9 cellular contexts compared by ENCODE assay signal in the genomic region with DNA sequence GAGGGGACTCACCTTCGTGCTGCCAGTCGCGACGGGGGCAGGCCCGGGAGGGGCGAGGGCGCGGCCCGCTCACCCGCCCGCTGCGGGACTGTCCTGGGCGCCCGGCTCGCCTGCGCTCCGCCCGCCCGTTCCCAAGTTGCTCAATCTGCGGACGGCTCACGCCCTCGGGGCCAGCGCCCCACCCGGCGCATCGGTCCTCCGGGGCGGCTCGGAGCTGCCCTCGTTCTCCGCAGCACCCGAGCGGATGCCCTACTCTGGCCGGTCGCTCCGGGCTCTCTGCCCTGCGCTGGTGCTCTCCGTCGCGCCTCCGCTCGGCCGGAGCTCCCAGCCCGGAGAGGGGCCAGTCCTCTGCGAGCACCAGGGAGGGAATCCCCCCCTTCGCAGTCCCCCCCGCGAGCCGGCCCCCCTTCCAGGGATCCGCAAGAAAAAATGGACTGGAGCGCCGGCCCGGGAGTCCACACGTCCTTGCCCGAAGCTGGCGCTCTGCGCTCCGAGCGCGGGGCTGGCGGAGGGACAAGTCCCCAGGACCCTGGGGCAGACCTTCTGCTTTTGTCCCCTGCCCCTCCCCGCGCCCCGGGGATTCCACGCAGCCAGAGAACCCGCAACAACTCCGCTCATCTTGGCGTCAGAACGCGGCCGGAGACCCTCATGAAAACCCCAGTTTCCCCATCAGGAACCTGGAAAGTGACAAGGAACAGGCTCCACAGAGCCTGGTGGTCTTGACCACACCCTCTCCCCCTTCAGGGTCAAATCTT. TPM values are rescaled to one million over a fixed set of nuclear protein-coding genes. Genes with fewer than 3 reads are reported as not detected.
A peak's percentile ranks its signal among the peaks of the same experiment; 100 is the strongest.
DNase-seq lines count a peak whose midpoint lies in the region; ATAC-seq and TF ChIP-seq lines count a peak whose summit lies in the region.
"Had no signal": no experiment of that assay in that cellular context is flagged by ENCODE, and none has a peak within 500 bp of the region (broad histone marks: within the 10 kb centered on the region; RNA-seq: fewer than 3 reads in every experiment).

A gene with protein sequence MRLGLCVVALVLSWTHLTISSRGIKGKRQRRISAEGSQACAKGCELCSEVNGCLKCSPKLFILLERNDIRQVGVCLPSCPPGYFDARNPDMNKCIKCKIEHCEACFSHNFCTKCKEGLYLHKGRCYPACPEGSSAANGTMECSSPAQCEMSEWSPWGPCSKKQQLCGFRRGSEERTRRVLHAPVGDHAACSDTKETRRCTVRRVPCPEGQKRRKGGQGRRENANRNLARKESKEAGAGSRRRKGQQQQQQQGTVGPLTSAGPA (minus strand): TSS at position 339 of the 755 bp plus-strand sequence. CDS start 5,231 bp downstream, outside the sequence.

- H3K36me3 ChIP-seq in HUES6 (ENCODE audit: control insufficient read depth, insufficient read depth, low read length) = no peaks in the 10 kb centered on the region
- H3K36me3 ChIP-seq in mesodermal cell (ENCODE audit: control insufficient read depth, insufficient read depth, low read length) = no peaks in the 10 kb centered on the region

- no peak within 1 kb of the TSS for H3K27ac ChIP-seq in HUES6 (ENCODE audit: low read depth, low read length)
- H3K27ac ChIP-seq in dorsolateral prefrontal cortex = no peak within 1 kb of the TSS
- no peak within 1 kb of the TSS for H3K27ac ChIP-seq in mesodermal cell (ENCODE audit: low read depth, low read length, severe bottlenecking)

- POLR2A ChIA-PET in activated CD4-positive, alpha-beta memory T cell treated with anti-CD3 and anti-CD28 coated beads, Interleukin-2, amount 10 ng/mL, durations not matched to agents 7 days and 5 days (lab: Charles Lee) = no interaction called here

- no peak within 1 kb of the TSS for H3K27ac Mint-ChIP-seq in activated CD4-positive, alpha-beta memory T cell treated with anti-CD3 and anti-CD28 coated beads, Interleukin-2, amount 10 ng/mL, durations not matched to agents 7 days and 5 days

- no peak within 1 kb of the TSS for H3K4me3 Mint-ChIP-seq in activated CD4-positive, alpha-beta memory T cell treated with anti-CD3 and anti-CD28 coated beads, Interleukin-2, amount 10 ng/mL, durations not matched to agents 7 days and 5 days

- H3K9me3 ChIP-seq in HUES6 (ENCODE audit: control insufficient read depth, insufficient read depth, low read depth, low read length) (no peaks in the 10 kb centered on the region), mesodermal cell (ENCODE audit: control insufficient read depth, low read length) (no peaks in the 10 kb centered on the region)

- peaks cover 2% of the 10 kb centered on the region for H3K36me3 Mint-ChIP-seq in activated CD4-positive, alpha-beta memory T cell treated with anti-CD3 and anti-CD28 coated beads, Interleukin-2, amount 10 ng/mL, durations not matched to agents 7 days and 5 days (ENCODE audit: low read depth)

- H3K4me3 ChIP-seq in AG09309 (ENCODE audit: control insufficient read depth, low read depth, low read length) = peak within 1 kb of the TSS; percentile 10
- peak within 1 kb of the TSS; percentile 52 for H3K4me3 ChIP-seq in HUES6 (ENCODE audit: low read depth, low read length)
- H3K4me3 ChIP-seq in dorsolateral prefrontal cortex = peak within 1 kb of the TSS in 51 of 59 donors; percentile 6 to 58 (median 35)
- peak within 1 kb of the TSS; percentile 12 for H3K4me3 ChIP-seq in mesodermal cell (ENCODE audit: extremely low read depth, insufficient read depth, low read length, poor library complexity, severe bottlenecking)

- no peak within 1 kb of the TSS for H3K9ac ChIP-seq in HUES6 (ENCODE audit: low read length)

- CTCF ChIA-PET in activated CD4-positive, alpha-beta memory T cell treated with anti-CD3 and anti-CD28 coated beads, Interleukin-2, amount 10 ng/mL, durations not matched to agents 7 days and 5 days (lab: Charles Lee) = no interaction called here

- intact Hi-C loops in dorsolateral prefrontal cortex (cut with DNase I) = no loop called here

- H3K27me3 ChIP-seq in HUES6 (ENCODE audit: control insufficient read depth, insufficient read depth, low read length) (peaks cover 100% of the 10 kb centered on the region), dorsolateral prefrontal cortex (peaks cover 0 to 84% (median 62%) of the 10 kb centered on the region in 45 donors)

- peaks cover 75% of the 10 kb centered on the region for H3K27me3 Mint-ChIP-seq in activated CD4-positive, alpha-beta memory T cell treated with anti-CD3 and anti-CD28 coated beads, Interleukin-2, amount 10 ng/mL, durations not matched to agents 7 days and 5 days

- H3K4me1 ChIP-seq in HUES6 (ENCODE audit: control insufficient read depth, insufficient read depth, low read length) (peaks cover 9% of the 10 kb centered on the region), mesodermal cell (ENCODE audit: control insufficient read depth, insufficient read depth, low read length, poor library complexity, severe bottlenecking) (peaks cover 6% of the 10 kb centered on the region)

- no peak for ATAC-seq in GM19035 (IDR thresholded peaks at IDR 0.05; ENCODE audit: unreplicated experiment)
- ATAC-seq in GM18517 (IDR thresholded peaks at IDR 0.05; ENCODE audit: unreplicated experiment) = no peak

- no peaks in the 10 kb centered on the region for H3K9me3 Mint-ChIP-seq in activated CD4-positive, alpha-beta memory T cell treated with anti-CD3 and anti-CD28 coated beads, Interleukin-2, amount 10 ng/mL, durations not matched to agents 7 days and 5 days

- WGBS in mesodermal cell (ENCODE audit: insufficient coverage in 2 of 2), 2 experiments = 1% methylated on average over 44 to 66 of the region's 72 CpGs

- DNase-seq in AG09309 (ENCODE audit: low read depth) = no peak
- DNase-seq in dorsolateral prefrontal cortex = no peak
- no peak for DNase-seq in activated CD4-positive, alpha-beta memory T cell treated with anti-CD3 and anti-CD28 coated beads, Interleukin-2, amount 10 ng/mL, durations not matched to agents 7 days and 5 days
- DNase-seq in activated effector memory CD4-positive, alpha-beta T cell treated with Interleukin-2 at 50 U/mL for 16 hours = no peak
- DNase-seq: NCI-H2107 had no signal

- TF ChIP-seq CTCF in AG09309 (IDR thresholded peaks at IDR 0.05; ENCODE audit: control insufficient read depth, insufficient read depth, low read depth, low read length, missing control alignments) = no peak
- TF ChIP-seq CTCF in dorsolateral prefrontal cortex (IDR thresholded peaks at IDR 0.05 in 54 of 56, conservative IDR thresholded peaks at IDR 0.05 in 2 of 56; ENCODE audit: low read depth in 1 of 56, partially characterized antibody in 56 of 56) = no peak

- H3K4me1 Mint-ChIP-seq in activated CD4-positive, alpha-beta memory T cell treated with anti-CD3 and anti-CD28 coated beads, Interleukin-2, amount 10 ng/mL, durations not matched to agents 7 days and 5 days = peaks cover 5% of the 10 kb centered on the region

RNA-seq across cellular contexts. Expression of the gene that starts here (rescaled TPM):
- under 1 TPM in 36 of 120 experiments, not detected in 84; 0.16 to 0.69 (median 0.28) TPM for total RNA-seq in dorsolateral prefrontal cortex
- 0.18 TPM for polyA plus RNA-seq in mesodermal cell (2013, experiment 1 of 2)
- 0.30 TPM for polyA plus RNA-seq in mesodermal cell (2013, experiment 2 of 2)
- total RNA-seq in activated CD4-positive, alpha-beta memory T cell treated with anti-CD3 and anti-CD28 coated beads, Interleukin-2, amount 10 ng/mL, durations not matched to agents 7 days and 5 days = not detected
